ENCODE assay signal across 1 cellular context in the genomic region with DNA sequence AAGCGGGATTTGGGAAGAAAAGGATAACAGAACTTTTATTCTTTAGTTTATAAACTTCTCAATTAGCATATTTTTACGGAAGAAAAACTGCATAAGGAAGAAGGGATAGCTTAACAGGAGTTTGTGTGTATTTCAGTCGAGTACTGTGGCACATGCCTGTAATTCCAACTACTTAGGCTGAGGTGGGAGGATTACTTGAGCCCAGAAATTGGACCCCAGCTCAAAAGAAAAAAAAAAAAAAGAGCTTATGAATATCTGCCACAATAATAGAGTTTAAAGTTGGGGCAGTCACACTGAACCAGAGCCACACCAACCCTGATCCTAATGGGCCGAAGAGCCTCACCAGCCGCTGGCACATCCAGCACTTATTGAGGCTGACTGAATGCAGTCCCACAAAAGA.
TF ChIP-seq lines count a peak whose summit lies in the region.

No MANE protein-coding gene starts in this region.

TF ChIP-seq in IMR-90, 13 proteins besides CTCF, POLR2A, EP300 and RAD21:
- TF ChIP-seq MXI1 (IDR thresholded peaks at IDR 0.05; ENCODE audit: borderline replicate concordance, low read depth, low read length): no peak
- TF ChIP-seq RCOR1 (IDR thresholded peaks at IDR 0.05; ENCODE audit: insufficient replicate concordance, low read length): no peak
- no peak for TF ChIP-seq CHD1 (IDR thresholded peaks at IDR 0.05; ENCODE audit: low read depth, low read length)
- TF ChIP-seq BHLHE40 (IDR thresholded peaks at IDR 0.05; ENCODE audit: low read depth, low read length): no peak
- no peak for TF ChIP-seq MAFK (IDR thresholded peaks at IDR 0.05; ENCODE audit: low read depth, low read length)
- TF ChIP-seq ELK1 (IDR thresholded peaks at IDR 0.05; ENCODE audit: borderline replicate concordance, low read depth, low read length): no peak
- TF ChIP-seq SMC3 (IDR thresholded peaks at IDR 0.05; ENCODE audit: low read depth, low read length): no peak
- TF ChIP-seq CEBPB (IDR thresholded peaks at IDR 0.05; ENCODE audit: low read depth, low read length): no peak
- TF ChIP-seq MAZ (IDR thresholded peaks at IDR 0.05; ENCODE audit: borderline replicate concordance, low read depth, low read length): no peak
- TF ChIP-seq NFE2L2 (IDR thresholded peaks at IDR 0.05; ENCODE audit: low read depth, low read length): no peak
- no peak for TF ChIP-seq USF2 (IDR thresholded peaks at IDR 0.05; ENCODE audit: low read depth, low read length)
- no peak for TF ChIP-seq RFX5 (IDR thresholded peaks at IDR 0.05; ENCODE audit: low read depth, low read length)
- no peak for TF ChIP-seq FOS (IDR thresholded peaks at IDR 0.05; ENCODE audit: low read depth, low read length)
